ENCODE assay signal across 18 cellular contexts in genomic region chr4:52019941-52020657, GRCh38. TPM values are rescaled to one million over a fixed set of nuclear protein-coding genes. Genes with fewer than 3 reads are reported as not detected.
A peak's percentile ranks its signal among the peaks of the same experiment; 100 is the strongest.
DNase-seq lines count a peak whose midpoint lies in the region; ATAC-seq and TF ChIP-seq lines count a peak whose summit lies in the region.
"Had no signal": no experiment of that assay in that cellular context is flagged by ENCODE, and none has a peak within 500 bp of the region (broad histone marks: within the 10 kb centered on the region; RNA-seq: fewer than 3 reads in every experiment).

TSS of gene LRRC66 (minus strand) at chr4:52020363. CDS start at chr4:52017613, 2,750 bp downstream.

- no peaks in the 10 kb centered on the region for H3K27me3 ChIP-seq in IMR-90 (ENCODE audit: control insufficient read depth, insufficient read depth, low read length)
- H3K27me3 ChIP-seq in duodenal mucosa (ENCODE audit: control insufficient read depth in 1 of 2, insufficient read depth in 2 of 2, low read length in 2 of 2) = no peaks in the 10 kb centered on the region
- no peaks in the 10 kb centered on the region for H3K27me3 ChIP-seq in mucosa of rectum (ENCODE audit: control insufficient read depth in 2 of 2, insufficient read depth in 2 of 2, low read length in 2 of 2)
- H3K27me3 ChIP-seq in Caco-2 (replicated peaks; ENCODE audit: control insufficient read depth, insufficient read depth, low read length) = no peaks in the 10 kb centered on the region
- H3K27me3 ChIP-seq: brain microvascular endothelial cell, gastroesophageal sphincter had no signal

- no peak within 1 kb of the TSS for H2AK5ac ChIP-seq in IMR-90 (ENCODE audit: low read depth, low read length)

- DNase-seq in Calu3 = peak; percentile 30
- DNase-seq in IMR-90 = no peak
- DNase-seq in occipital lobe (lab: John Stamatoyannopoulos, UW) = no peak
- DNase-seq in Caco-2 = no peak
- DNase-seq: brain microvascular endothelial cell; effector memory CD8-positive, alpha-beta T cell; EL; midbrain; NCI-H1417; posterior cingulate gyrus; SK-N-SH; stimulated activated CD4-positive, alpha-beta T cell treated with anti-CD3 and anti-CD28 coated beads, Interleukin-12 subunit alpha, Interleukin-12 subunit beta, amount 100 ng/mL, for 4 hours had no signal

- H3K27ac Mint-ChIP-seq in Calu3 (ENCODE audit: unreplicated experiment) = peak within 1 kb of the TSS; percentile 40
- H3K27ac Mint-ChIP-seq in Caco-2 (ENCODE audit: unreplicated experiment) = no peak within 1 kb of the TSS

- no peak within 1 kb of the TSS for H3K23ac ChIP-seq in IMR-90 (ENCODE audit: low read depth, low read length)

- BruUV-seq in Calu3 (replicated peaks; lab: Mats Ljungman, UMichigan) = no TSS peak
- no TSS peak for BruUV-seq in IMR-90 (replicated peaks; lab: Mats Ljungman, UMichigan)
- BruUV-seq in Caco-2 (replicated peaks; lab: Mats Ljungman, UMichigan) = no TSS peak

- no peak within 1 kb of the TSS for H4K8ac ChIP-seq in IMR-90 (ENCODE audit: low read depth in 2 of 2, low read length in 2 of 2)

- TF ChIP-seq POLR2A in IMR-90 (IDR thresholded peaks at IDR 0.05; ENCODE audit: low read depth, low read length) = no peak

- H3K27me3 Mint-ChIP-seq in Calu3 (ENCODE audit: unreplicated experiment) = no peaks in the 10 kb centered on the region
- H3K27me3 Mint-ChIP-seq in Caco-2 (ENCODE audit: insufficient read depth, unreplicated experiment) = no peaks in the 10 kb centered on the region
- H3K27me3 Mint-ChIP-seq: effector memory CD8-positive, alpha-beta T cell had no signal

- no peak within 1 kb of the TSS for H2BK5ac ChIP-seq in IMR-90 (ENCODE audit: low read depth, low read length, poor library complexity, severe bottlenecking)

- no peak within 1 kb of the TSS for H3K27ac ChIP-seq in IMR-90 (ENCODE audit: insufficient read depth, low read length)
- H3K27ac ChIP-seq in duodenal mucosa (ENCODE audit: low read depth, low read length) = peak within 1 kb of the TSS; percentile 79
- peak within 1 kb of the TSS; percentile 74 to 88 for H3K27ac ChIP-seq in mucosa of rectum (ENCODE audit: low read depth in 2 of 2, low read length in 2 of 2)
- H3K27ac ChIP-seq: brain microvascular endothelial cell, C4-2B, gastroesophageal sphincter had no signal

- H3K4me1 ChIP-seq in IMR-90 (ENCODE audit: control insufficient read depth, insufficient read depth, low read length) (peaks cover 2% of the 10 kb centered on the region), duodenal mucosa (ENCODE audit: control insufficient read depth in 1 of 2, insufficient read depth in 2 of 2, low read length in 2 of 2) (peaks cover 6 to 20% of the 10 kb centered on the region in 2 donors), mucosa of rectum (ENCODE audit: control insufficient read depth in 2 of 2, insufficient read depth in 2 of 2, low read length in 2 of 2) (peaks cover 6 to 22% of the 10 kb centered on the region in 2 donors), Caco-2 (peaks cover 3% of the 10 kb centered on the region; the same call in 1 of the 2 replicates)
- H3K4me1 ChIP-seq: gastroesophageal sphincter had no signal

- H4K5ac ChIP-seq in IMR-90 (ENCODE audit: low read depth, low read length) = no peak within 1 kb of the TSS

- no peak within 1 kb of the TSS for H3K14ac ChIP-seq in IMR-90 (replicated peaks; ENCODE audit: low read depth, low read length)

- H3K36me3 Mint-ChIP-seq in Calu3 (ENCODE audit: insufficient read depth, unreplicated experiment) (no peaks in the 10 kb centered on the region), Caco-2 (ENCODE audit: insufficient read depth, unreplicated experiment) (no peaks in the 10 kb centered on the region)

- peak within 1 kb of the TSS; percentile 18 for H2AFZ ChIP-seq in IMR-90 (replicated peaks; ENCODE audit: low read length, poor library complexity)

- H2AK9ac ChIP-seq in IMR-90 (replicated peaks; ENCODE audit: low read depth, low read length, poor library complexity) = no peak within 1 kb of the TSS

- H4K91ac ChIP-seq in IMR-90 (ENCODE audit: insufficient read depth, low read depth, low read length) = no peak within 1 kb of the TSS

- H4K20me1 ChIP-seq in IMR-90 (ENCODE audit: insufficient read depth, low read length) = no peaks in the 10 kb centered on the region

- H3K4me1 Mint-ChIP-seq in Calu3 (ENCODE audit: low read depth, unreplicated experiment) (peaks cover 9% of the 10 kb centered on the region), Caco-2 (ENCODE audit: low read depth, unreplicated experiment) (no peaks in the 10 kb centered on the region)

- in situ Hi-C loops in IMR-90 (cut with MboI; ENCODE audit: low sequenced_read_pairs) = no loop called here

- H3K4me3 Mint-ChIP-seq in Calu3 (ENCODE audit: low read depth, unreplicated experiment) (peak within 1 kb of the TSS; percentile 10), Caco-2 (ENCODE audit: unreplicated experiment) (no peak within 1 kb of the TSS)
- H3K4me3 Mint-ChIP-seq: effector memory CD8-positive, alpha-beta T cell had no signal

- intact Hi-C loops in Calu3 (cut with micrococcal nuclease; ENCODE audit: unreplicated experiment) (no loop called here), IMR-90 (cut with micrococcal nuclease) (loop anchor here (10.0 kb wide), 1 partner anchor 65 kb away; no protein-coding TSS in a partner anchor), Caco-2 (cut with micrococcal nuclease; ENCODE audit: unreplicated experiment) (loop anchor here (10.0 kb wide), 1 partner anchor 65 kb away; no protein-coding TSS in a partner anchor)

- POLR2A ChIA-PET in IMR-90 (lab: Charles Lee; ENCODE audit: unreplicated experiment) (no interaction called here), Caco-2 (lab: Charles Lee) (no interaction called here)

- TF ChIP-seq CTCF in Calu3 (IDR thresholded peaks at IDR 0.05; ENCODE audit: unreplicated experiment) (no peak), IMR-90 (conservative IDR thresholded peaks at IDR 0.05; ENCODE audit: low read depth, low read length) (no peak), Caco-2 (IDR thresholded peaks at IDR 0.05; ENCODE audit: insufficient read depth in 1 of 2, low read depth in 1 of 2, low read length in 1 of 2, severe bottlenecking in 1 of 2, unreplicated experiment in 1 of 2) (no peak)

- ATAC-seq in IMR-90 (ENCODE audit: low read depth) (peak; percentile 35; the same call in 1 of the 2 replicates), HG03354 (IDR thresholded peaks at IDR 0.05; ENCODE audit: poor library complexity, severe bottlenecking, unreplicated experiment) (no peak), HG02642 (IDR thresholded peaks at IDR 0.05; ENCODE audit: poor library complexity, unreplicated experiment) (no peak)
- ATAC-seq: effector memory CD8-positive, alpha-beta T cell; gastroesophageal sphincter had no signal

- H2BK15ac ChIP-seq in IMR-90 (ENCODE audit: low read depth, low read length) = no peak within 1 kb of the TSS

- H2BK120ac ChIP-seq in IMR-90 (ENCODE audit: low read depth, low read length) = no peak within 1 kb of the TSS

- CTCF ChIA-PET in Calu3 (lab: Charles Lee) (no interaction called here), IMR-90 (lab: Yijun Ruan, JAX) (interaction anchor here (0.5 kb wide), 1 partner anchor 1631 kb away, joined by 3 read pairs; no protein-coding TSS in a partner anchor), Caco-2 (lab: Charles Lee) (no interaction called here)

- no peak within 1 kb of the TSS for H3K4ac ChIP-seq in IMR-90 (ENCODE audit: low read depth, low read length)

- no peaks in the 10 kb centered on the region for H3K9me3 ChIP-seq in IMR-90 (ENCODE audit: control insufficient read depth, insufficient read depth, low read length)
- H3K9me3 ChIP-seq in duodenal mucosa (ENCODE audit: control insufficient read depth in 1 of 2, low read length in 2 of 2) = no peaks in the 10 kb centered on the region
- no peaks in the 10 kb centered on the region for H3K9me3 ChIP-seq in mucosa of rectum (ENCODE audit: control insufficient read depth in 2 of 2, low read length in 2 of 2)
- no peaks in the 10 kb centered on the region for H3K9me3 ChIP-seq in Caco-2
- H3K9me3 ChIP-seq: gastroesophageal sphincter, SK-N-SH had no signal

- H3K56ac ChIP-seq in IMR-90 (ENCODE audit: extremely low read depth, insufficient read depth, low read length) = no peak within 1 kb of the TSS

- H3K9ac ChIP-seq in IMR-90 (ENCODE audit: low read depth, low read length) = no peak within 1 kb of the TSS
- peak within 1 kb of the TSS in 1 of 2 donors; percentile 20 for H3K9ac ChIP-seq in duodenal mucosa (ENCODE audit: low read depth in 1 of 2, low read length in 2 of 2)
- peak within 1 kb of the TSS; percentile 28 to 37 for H3K9ac ChIP-seq in mucosa of rectum (ENCODE audit: low read depth in 1 of 2, low read length in 2 of 2)
- H3K9ac ChIP-seq: SK-N-SH had no signal

- no peak within 1 kb of the TSS for H3K4me2 ChIP-seq in IMR-90 (ENCODE audit: low read depth, low read length)
- H3K4me2 ChIP-seq: SK-N-SH had no signal

- H3K9me3 Mint-ChIP-seq in Calu3 (ENCODE audit: low read depth, unreplicated experiment) (no peaks in the 10 kb centered on the region), Caco-2 (ENCODE audit: unreplicated experiment) (no peaks in the 10 kb centered on the region)
- H3K9me3 Mint-ChIP-seq: effector memory CD8-positive, alpha-beta T cell had no signal

- TF ChIP-seq RAD21 in IMR-90 (IDR thresholded peaks at IDR 0.05; ENCODE audit: low read length) = no peak

- WGBS in IMR-90 (ENCODE audit: extremely low coverage in 2 of 2, insufficient read length in 1 of 2), 2 experiments = 83% methylated on average over 1 of the region's 6 CpGs; no CpG with 5 or more reads in 1 of the 2 experiments

- no peak within 1 kb of the TSS for H3K18ac ChIP-seq in IMR-90 (ENCODE audit: low read depth, low read length)

- H3K79me1 ChIP-seq in IMR-90 (ENCODE audit: low read depth in 1 of 2, low read length in 2 of 2) = peaks cover 0 to 2% of the 10 kb centered on the region in 2 experiments; a peak in 2 of 4 replicates

- no peak within 1 kb of the TSS for H3K4me3 ChIP-seq in IMR-90 (ENCODE audit: insufficient read depth, low read depth, low read length)
- peak within 1 kb of the TSS; percentile 49 to 51 for H3K4me3 ChIP-seq in duodenal mucosa (ENCODE audit: low read depth in 1 of 2, low read length in 2 of 2)
- H3K4me3 ChIP-seq in mucosa of rectum (ENCODE audit: low read length in 2 of 2) = peak within 1 kb of the TSS; percentile 52 to 62
- no peak within 1 kb of the TSS for H3K4me3 ChIP-seq in Caco-2 (ENCODE audit: low read depth, low read length)
- H3K4me3 ChIP-seq: gastroesophageal sphincter had no signal

- dilution Hi-C loops in IMR-90 (cut with HindIII; ENCODE audit: low sequenced_read_pairs, unreplicated experiment) = no loop called here

- no peak within 1 kb of the TSS for H2BK20ac ChIP-seq in IMR-90 (ENCODE audit: low read depth, low read length)

- peaks cover 2% of the 10 kb centered on the region; the same call in 1 of the 2 replicates for H3K9me1 ChIP-seq in IMR-90 (ENCODE audit: insufficient read depth, low read length)

- peaks cover 14% of the 10 kb centered on the region for H3K36me3 ChIP-seq in IMR-90 (ENCODE audit: control insufficient read depth, insufficient read depth, low read length)
- H3K36me3 ChIP-seq in duodenal mucosa (ENCODE audit: control insufficient read depth in 1 of 2, insufficient read depth in 2 of 2, low read length in 2 of 2) = peaks cover 0 to 9% of the 10 kb centered on the region in 2 donors
- peaks cover 6 to 10% of the 10 kb centered on the region in 2 donors for H3K36me3 ChIP-seq in mucosa of rectum (ENCODE audit: control insufficient read depth in 2 of 2, insufficient read depth in 2 of 2, low read length in 2 of 2)
- H3K36me3 ChIP-seq in Caco-2 (ENCODE audit: control insufficient read depth, insufficient read depth, low read length) = no peaks in the 10 kb centered on the region

RNA-seq across cellular contexts. Expression of gene LRRC66, which starts in this region (rescaled TPM):
- total RNA-seq in Calu3 (2022) (0.15 TPM in 1 of 2 replicates, not detected in the other), IMR-90 (2012; rRNA removed) (under 0.01 and 0.18 TPM in 2 replicates), occipital lobe (0.47 TPM), Caco-2 (2022) (0.09 TPM in 1 of 2 replicates, not detected in the other)
- polyA plus RNA-seq in IMR-90 (2012; rRNA removed) = 0.09 and 0.10 TPM in 2 replicates
- polyA plus RNA-seq in IMR-90 (2012; cell fraction: cytosol; rRNA removed) = 0.01 and 0.03 TPM in 2 replicates
- 0.40 and 0.88 TPM in 2 replicates for polyA plus RNA-seq in IMR-90 (2012; cell fraction: nucleus; rRNA removed; ENCODE audit: low replicate concordance)

Comparison
In these comparisons a context has a peak if more than half of its experiments do, and no peak if none do; other contexts are left out.
1. Peak in DNase-seq in Calu3; RNA of the gene not detected or under 1 TPM.
2. Peak in ATAC-seq in IMR-90; RNA of the gene not detected or under 1 TPM.
3. H3K4me3 ChIP-seq: peak in duodenal mucosa (2 of 2) and mucosa of rectum (2 of 2); none in IMR-90 (single experiment) and Caco-2 (single experiment).